Comparison of ENCODE assay signal across 15 cellular contexts in genomic region chr11:41289408-41289807, GRCh38.
DNase-seq lines count a peak whose midpoint lies in the region; ATAC-seq and TF ChIP-seq lines count a peak whose summit lies in the region.
"Had no signal": no experiment of that assay in that cellular context is flagged by ENCODE, and none has a peak within 500 bp of the region (broad histone marks: within the 10 kb centered on the region; RNA-seq: fewer than 3 reads in every experiment).

No MANE protein-coding gene starts in this region.

- H3K4me1 Mint-ChIP-seq in activated B cell treated with CpG ODN at 0.5 μM for 24 hours = peaks cover 3% of the 10 kb centered on the region
- H3K4me1 Mint-ChIP-seq in progenitor cell of endocrine pancreas (ENCODE audit: low read depth) = peaks cover 3% of the 10 kb centered on the region
- H3K4me1 Mint-ChIP-seq in CD4-positive, alpha-beta T cell (ENCODE audit: low read depth) = no peaks in the 10 kb centered on the region
- no peaks in the 10 kb centered on the region for H3K4me1 Mint-ChIP-seq in immature natural killer cell
- H3K4me1 Mint-ChIP-seq: CD8-positive, alpha-beta memory T cell; T-helper 17 cell had no signal

- H3K9me3 ChIP-seq in CD4-positive, alpha-beta T cell (ENCODE audit: control insufficient read depth, low read length) = no peaks in the 10 kb centered on the region
- H3K9me3 ChIP-seq: ascending aorta, sigmoid colon had no signal

- CTCF ChIA-PET in activated B cell treated with CpG ODN at 0.5 μM for 24 hours (lab: Charles Lee) = no interaction called here
- CTCF ChIA-PET in CD4-positive, alpha-beta T cell (lab: Charles Lee) = no interaction called here

- in situ Hi-C loops in GM13977 (cut with MboI; ENCODE audit: low pct_unique_long_range_greater_than_20kb, low sequenced_read_pairs, unreplicated experiment) = no loop called here

- no peak overlapping the region for H3K4me3 Mint-ChIP-seq in activated B cell treated with CpG ODN at 0.5 μM for 24 hours
- H3K4me3 Mint-ChIP-seq in progenitor cell of endocrine pancreas (ENCODE audit: low read depth) = no peak overlapping the region
- H3K4me3 Mint-ChIP-seq in CD4-positive, alpha-beta T cell = no peak overlapping the region
- no peak overlapping the region for H3K4me3 Mint-ChIP-seq in immature natural killer cell
- H3K4me3 Mint-ChIP-seq: CD8-positive, alpha-beta memory T cell; T-helper 17 cell had no signal

- H3K9me3 Mint-ChIP-seq in activated B cell treated with CpG ODN at 0.5 μM for 24 hours (peaks cover 2% of the 10 kb centered on the region), progenitor cell of endocrine pancreas (ENCODE audit: low read depth) (no peaks in the 10 kb centered on the region), immature natural killer cell (peaks cover 7 to 46% (median 15%) of the 10 kb centered on the region in 6 donors)
- peaks cover 4% of the 10 kb centered on the region for H3K9me3 Mint-ChIP-seq in CD4-positive, alpha-beta T cell

- H3K27ac Mint-ChIP-seq in activated B cell treated with CpG ODN at 0.5 μM for 24 hours = peak overlapping the region; percentile 16
- no peak overlapping the region for H3K27ac Mint-ChIP-seq in progenitor cell of endocrine pancreas
- H3K27ac Mint-ChIP-seq in CD4-positive, alpha-beta T cell = no peak overlapping the region
- no peak overlapping the region for H3K27ac Mint-ChIP-seq in immature natural killer cell
- H3K27ac Mint-ChIP-seq: CD8-positive, alpha-beta memory T cell; T-helper 17 cell had no signal

- no peaks in the 10 kb centered on the region for H3K27me3 Mint-ChIP-seq in activated B cell treated with CpG ODN at 0.5 μM for 24 hours
- H3K27me3 Mint-ChIP-seq in progenitor cell of endocrine pancreas = no peaks in the 10 kb centered on the region
- H3K27me3 Mint-ChIP-seq in CD4-positive, alpha-beta T cell = no peaks in the 10 kb centered on the region
- H3K27me3 Mint-ChIP-seq in immature natural killer cell (ENCODE audit: low read depth in 3 of 3) = peaks cover 0 to 2% (median 0%) of the 10 kb centered on the region in 3 donors
- H3K27me3 Mint-ChIP-seq: CD8-positive, alpha-beta memory T cell; T-helper 17 cell had no signal

- H3K36me3 Mint-ChIP-seq in activated B cell treated with CpG ODN at 0.5 μM for 24 hours (ENCODE audit: low read depth) (no peaks in the 10 kb centered on the region), progenitor cell of endocrine pancreas (ENCODE audit: insufficient read depth) (no peaks in the 10 kb centered on the region), immature natural killer cell (no peaks in the 10 kb centered on the region)
- no peaks in the 10 kb centered on the region for H3K36me3 Mint-ChIP-seq in CD4-positive, alpha-beta T cell (ENCODE audit: low read depth)
- H3K36me3 Mint-ChIP-seq: CD8-positive, alpha-beta memory T cell had no signal

- ATAC-seq in GM21528 (IDR thresholded peaks at IDR 0.05; ENCODE audit: low FRiP score, unreplicated experiment) (peak; percentile 88), HG03175 (IDR thresholded peaks at IDR 0.05; ENCODE audit: unreplicated experiment) (peak; percentile 93), activated B cell treated with CpG ODN at 0.5 μM for 24 hours (ENCODE audit: low read depth) (no peak)
- no peak for ATAC-seq in CD4-positive, alpha-beta T cell (ENCODE audit: poor library complexity)
- ATAC-seq: T-helper 17 cell had no signal

- DNase-seq in GM13977 (ENCODE audit: low spot score) (no peak), activated B cell treated with CpG ODN at 0.5 μM for 24 hours (no peak), progenitor cell of endocrine pancreas (ENCODE audit: low spot score, unreplicated experiment) (no peak), NAMALWA (ENCODE audit: low spot score) (no peak), immature natural killer cell (no peak)
- DNase-seq in CD4-positive, alpha-beta T cell = no peak
- DNase-seq: activated gamma-delta T cell; CD8-positive, alpha-beta memory T cell; SHP77 treated with DMSO at 0.1 percent for 48 hours; sigmoid colon; stimulated activated CD4-positive, alpha-beta T cell treated with anti-CD3 and anti-CD28 coated beads, Interleukin-1b, Interleukin-23, amount 100 ng/mL, for 48 hours; T-helper 17 cell had no signal

- POLR2A ChIA-PET in activated B cell treated with CpG ODN at 0.5 μM for 24 hours (lab: Charles Lee) = no interaction called here
- POLR2A ChIA-PET in CD4-positive, alpha-beta T cell (lab: Charles Lee) = no interaction called here

- TF ChIP-seq CTCF in GM13977 (IDR thresholded peaks at IDR 0.05; ENCODE audit: extremely low read depth, insufficient read depth, missing control alignments) = peak; percentile 25
- no peak for TF ChIP-seq CTCF in activated B cell treated with CpG ODN at 0.5 μM for 24 hours (IDR thresholded peaks at IDR 0.05)
- TF ChIP-seq CTCF in progenitor cell of endocrine pancreas (IDR thresholded peaks at IDR 0.05; ENCODE audit: unreplicated experiment) = no peak
- no peak for TF ChIP-seq CTCF in CD4-positive, alpha-beta T cell (IDR thresholded peaks at IDR 0.05)

- intact Hi-C loops in activated B cell treated with CpG ODN at 0.5 μM for 24 hours (cut with micrococcal nuclease) = loop anchor here (5.0 kb wide), 1 partner anchor 143 kb away; no protein-coding TSS in a partner anchor
- intact Hi-C loops in CD4-positive, alpha-beta T cell (cut with DNase I, micrococcal nuclease) = no loop called here

- H3K27me3 ChIP-seq in CD4-positive, alpha-beta T cell (ENCODE audit: control insufficient read depth, insufficient read depth, low read length) = no peaks in the 10 kb centered on the region
- H3K27me3 ChIP-seq: ascending aorta, sigmoid colon had no signal

- H3K27ac ChIP-seq in CD4-positive, alpha-beta T cell (ENCODE audit: low read depth, low read length) = no peak overlapping the region
- H3K27ac ChIP-seq: ascending aorta, sigmoid colon had no signal

Comparison
In these comparisons a context has a peak if more than half of its experiments do, and no peak if none do; other contexts are left out.
1. ATAC-seq: peak in GM21528 (single experiment) and HG03175 (single experiment); none in activated B cell treated with CpG ODN at 0.5 μM for 24 hours (single experiment) and CD4-positive, alpha-beta T cell (single experiment).